1 cellular context compared by ENCODE assay signal in genomic region chr6:4071330-4071729, GRCh38.
TF ChIP-seq lines count a peak whose summit lies in the region.

No MANE protein-coding gene starts in this region.

TF ChIP-seq in GM23338, 12 proteins besides CTCF, POLR2A, EP300 and RAD21 (continued from another document):
- no peak for TF ChIP-seq ZNF462 (CRISPR knock-in tag; IDR thresholded peaks at IDR 0.05)
- TF ChIP-seq REST (IDR thresholded peaks at IDR 0.05; ENCODE audit: unreplicated experiment) = no peak
- no peak for TF ChIP-seq POLR2AphosphoS5 (IDR thresholded peaks at IDR 0.05; ENCODE audit: low read depth)
